Comparison of ENCODE assay signal across 1 cellular context in genomic region chr7:125409921-125410320, GRCh38.
TF ChIP-seq lines count a peak whose summit lies in the region.

No MANE protein-coding gene starts in this region.

TF ChIP-seq in K562, 482 proteins besides CTCF, POLR2A, EP300 and RAD21 (continued from another document):
- no peak for TF ChIP-seq ELK1 (CRISPR knock-in tag; IDR thresholded peaks at IDR 0.05)
- no peak for TF ChIP-seq PML (IDR thresholded peaks at IDR 0.05; ENCODE audit: low read length)
- TF ChIP-seq ZNF384 (IDR thresholded peaks at IDR 0.05; ENCODE audit: low read depth, low read length) = no peak
